ENCODE assay signal across 13 cellular contexts in genomic region chr20:50312002-50312681, GRCh38.
A peak's percentile ranks its signal among the peaks of the same experiment; 100 is the strongest.
DNase-seq lines count a peak whose midpoint lies in the region; ATAC-seq, FAIRE-seq and TF ChIP-seq lines count a peak whose summit lies in the region.
"Had no signal": no experiment of that assay in that cellular context is flagged by ENCODE, and none has a peak within 500 bp of the region (broad histone marks: within the 10 kb centered on the region; RNA-seq: fewer than 3 reads in every experiment).

No MANE protein-coding gene starts in this region.

- H3K36me3 Mint-ChIP-seq in astrocyte (ENCODE audit: low read depth, unreplicated experiment) = no peaks in the 10 kb centered on the region
- H3K36me3 Mint-ChIP-seq: activated naive CD4-positive, alpha-beta T cell treated with anti-CD3 and anti-CD28 coated beads, Interleukin-2, amount 50 U/mL, for 24 hours; naive thymus-derived CD4-positive, alpha-beta T cell had no signal

- H3K27ac ChIP-seq in AG04450 (ENCODE audit: low read depth, low read length) = peak overlapping the region; percentile 49
- H3K27ac ChIP-seq in astrocyte (ENCODE audit: low read depth, low read length) = peak overlapping the region; percentile 60
- H3K27ac ChIP-seq in left lung = peak overlapping the region; percentile 55 to 65
- peak overlapping the region; percentile 11 for H3K27ac ChIP-seq in rectal smooth muscle tissue (ENCODE audit: low read depth, low read length)

- POLR2A ChIA-PET in AG04450 (lab: Yijun Ruan, JAX) = interaction anchor here (1.3 kb wide), 1 partner anchor 9 kb away, joined by 3 read pairs; no protein-coding TSS in a partner anchor

- H3K4me3 ChIP-seq in AG04450 (ENCODE audit: low read depth, low read length) = no peak overlapping the region
- H3K4me3 ChIP-seq in astrocyte (ENCODE audit: insufficient read depth, low read depth, low read length) = no peak overlapping the region
- H3K4me3 ChIP-seq in left lung = no peak overlapping the region
- no peak overlapping the region for H3K4me3 ChIP-seq in rectal smooth muscle tissue (ENCODE audit: low read length)
- H3K4me3 ChIP-seq: MG63 had no signal

- TF ChIP-seq CTCF in AG04450 (IDR thresholded peaks at IDR 0.05; ENCODE audit: low read depth, low read length) (no peak), astrocyte (IDR thresholded peaks at IDR 0.05; ENCODE audit: insufficient read depth, low read depth, low read length) (no peak), left lung (IDR thresholded peaks at IDR 0.05) (no peak)

- H3K4me3 Mint-ChIP-seq in astrocyte (ENCODE audit: unreplicated experiment) = no peak overlapping the region
- H3K4me3 Mint-ChIP-seq: activated naive CD4-positive, alpha-beta T cell treated with anti-CD3 and anti-CD28 coated beads, Interleukin-2, amount 50 U/mL, for 24 hours; naive thymus-derived CD4-positive, alpha-beta T cell had no signal

- H3K27me3 Mint-ChIP-seq in astrocyte (ENCODE audit: low read depth, unreplicated experiment) = peaks cover 28% of the 10 kb centered on the region

- H3K4me1 ChIP-seq in astrocyte (ENCODE audit: insufficient read depth, low read length) (peaks cover 29% of the 10 kb centered on the region), left lung (peaks cover 33 to 65% of the 10 kb centered on the region in 2 donors), rectal smooth muscle tissue (ENCODE audit: control insufficient read depth, insufficient read depth, low read length) (peaks cover 22% of the 10 kb centered on the region)

- no peak for ATAC-seq in left lung
- no peak for ATAC-seq in GM21576 (IDR thresholded peaks at IDR 0.05; ENCODE audit: unreplicated experiment)
- ATAC-seq: naive thymus-derived CD4-positive, alpha-beta T cell had no signal

- no peak for FAIRE-seq in astrocyte (lab: Jason Lieb, UNC)

- no peak overlapping the region for H3K27ac Mint-ChIP-seq in astrocyte (ENCODE audit: unreplicated experiment)
- H3K27ac Mint-ChIP-seq: activated naive CD4-positive, alpha-beta T cell treated with anti-CD3 and anti-CD28 coated beads, Interleukin-2, amount 50 U/mL, for 24 hours; naive thymus-derived CD4-positive, alpha-beta T cell had no signal

- H4K20me1 ChIP-seq in astrocyte (ENCODE audit: insufficient read depth, low read length) = no peaks in the 10 kb centered on the region

- H3K9ac ChIP-seq in astrocyte (ENCODE audit: low read length) = peak overlapping the region; percentile 42
- no peak overlapping the region for H3K9ac ChIP-seq in rectal smooth muscle tissue (ENCODE audit: low read length)

- H3K27me3 ChIP-seq in AG04450 (ENCODE audit: control insufficient read depth, insufficient read depth, low read length) (no peaks in the 10 kb centered on the region), astrocyte (ENCODE audit: insufficient read depth, low read length) (no peaks in the 10 kb centered on the region), left lung (no peaks in the 10 kb centered on the region), rectal smooth muscle tissue (ENCODE audit: control insufficient read depth, insufficient read depth, low read length) (no peaks in the 10 kb centered on the region)
- H3K27me3 ChIP-seq: MG63 had no signal

- DNase-seq in AG04450 (ENCODE audit: low read depth, low spot score) = no peak
- no peak for DNase-seq in astrocyte (ENCODE audit: low read depth)
- DNase-seq in left lung = no peak
- DNase-seq in NCI-H146 (lab: John Stamatoyannopoulos, UW) = no peak
- DNase-seq in NCI-H748 treated with DMSO at 0.1 percent for 48 hours (lab: John Stamatoyannopoulos, UW) = no peak
- no peak for DNase-seq in H4 (ENCODE audit: low spot score)
- DNase-seq: naive thymus-derived CD4-positive, alpha-beta T cell; NCI-H2171 treated with DMSO at 0.1 percent for 48 hours; SW 1271 had no signal

- CTCF ChIA-PET in AG04450 (lab: Charles Lee) = no interaction called here

- intact Hi-C loops in left lung (cut with DNase I) = no loop called here

- H3K9me3 ChIP-seq in AG04450 (ENCODE audit: control insufficient read depth, insufficient read depth, low read length) (no peaks in the 10 kb centered on the region; the same call in 1 of the 2 replicates), astrocyte (ENCODE audit: insufficient read depth, low read depth, low read length) (no peaks in the 10 kb centered on the region), left lung (no peaks in the 10 kb centered on the region)
- H3K9me3 ChIP-seq: MG63 had no signal

- H2AFZ ChIP-seq in astrocyte (ENCODE audit: low read depth, low read length) = no peak overlapping the region

- H3K9me3 Mint-ChIP-seq in astrocyte (ENCODE audit: unreplicated experiment) = no peaks in the 10 kb centered on the region
- H3K9me3 Mint-ChIP-seq: activated naive CD4-positive, alpha-beta T cell treated with anti-CD3 and anti-CD28 coated beads, Interleukin-2, amount 50 U/mL, for 24 hours had no signal

- no peaks in the 10 kb centered on the region for H3K36me3 ChIP-seq in astrocyte (ENCODE audit: insufficient read depth, low read length)
- no peaks in the 10 kb centered on the region for H3K36me3 ChIP-seq in left lung
- no peaks in the 10 kb centered on the region for H3K36me3 ChIP-seq in rectal smooth muscle tissue (ENCODE audit: control insufficient read depth, insufficient read depth, low read length)
- H3K36me3 ChIP-seq: MG63 had no signal

- peaks cover 7% of the 10 kb centered on the region for H3K4me1 Mint-ChIP-seq in astrocyte (ENCODE audit: low read depth, unreplicated experiment)
- H3K4me1 Mint-ChIP-seq: activated naive CD4-positive, alpha-beta T cell treated with anti-CD3 and anti-CD28 coated beads, Interleukin-2, amount 50 U/mL, for 24 hours had no signal

- no peaks in the 10 kb centered on the region for H3K79me2 ChIP-seq in astrocyte (ENCODE audit: insufficient read depth, low read length)

- H3K4me2 ChIP-seq in astrocyte (ENCODE audit: low read length) = peak overlapping the region; percentile 51
